Comparison of ENCODE assay signal across 8 cellular contexts in the genomic region with DNA sequence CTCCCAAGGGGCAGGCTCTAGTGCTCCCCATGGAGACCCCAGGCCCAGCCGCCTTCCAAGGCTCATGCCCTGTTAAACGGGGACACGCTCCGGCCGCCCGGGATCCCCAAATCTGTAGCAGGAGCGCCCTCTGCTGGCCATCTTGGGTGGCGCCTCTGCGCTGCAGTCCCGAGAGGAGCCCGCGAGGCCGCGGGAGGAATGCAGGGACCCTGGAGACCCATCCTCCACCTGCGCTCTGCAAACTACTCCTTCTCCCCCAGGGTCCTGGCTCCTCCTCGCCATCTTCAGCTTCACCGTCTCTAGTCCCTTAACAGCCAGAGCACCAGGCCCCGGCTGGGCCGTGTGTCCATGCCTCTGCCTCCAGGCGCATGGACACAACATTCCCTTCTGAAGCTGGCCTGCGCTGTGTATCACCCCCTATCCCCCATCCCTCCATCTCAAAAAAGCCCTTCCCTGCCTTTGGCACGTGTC. TPM values are rescaled to one million over a fixed set of nuclear protein-coding genes. Genes with fewer than 3 reads are reported as not detected.
DNase-seq lines count a peak whose midpoint lies in the region; ATAC-seq and TF ChIP-seq lines count a peak whose summit lies in the region.

No MANE protein-coding gene starts in this region.

- no peak for TF ChIP-seq EP300 in suprapubic skin (IDR thresholded peaks at IDR 0.05)

- H3K36me3 ChIP-seq in MG63: no peaks in the 10 kb centered on the region
- no peaks in the 10 kb centered on the region for H3K36me3 ChIP-seq in osteoblast (ENCODE audit: insufficient read depth, low read length)
- H3K36me3 ChIP-seq in suprapubic skin: no peaks in the 10 kb centered on the region

- H4K20me1 ChIP-seq in osteoblast (ENCODE audit: insufficient read depth, low read length): no peaks in the 10 kb centered on the region

- 3% methylated on average over 8 of the region's 22 CpGs for WGBS in suprapubic skin

- H3K27me3 Mint-ChIP-seq in activated naive CD4-positive, alpha-beta T cell treated with anti-CD3 and anti-CD28 coated beads, Interleukin-2, amount 50 U/mL, for 24 hours: peaks cover 1% of the 10 kb centered on the region

- no peak overlapping the region for H3K4me3 ChIP-seq in MG63
- peak overlapping the region; percentile 72 for H3K4me3 ChIP-seq in osteoblast (ENCODE audit: insufficient read depth, low read length)
- H3K4me3 ChIP-seq in suprapubic skin: peak overlapping the region; percentile 45

- TF ChIP-seq CTCF in GM12872 (IDR thresholded peaks at IDR 0.05; ENCODE audit: insufficient read depth, low read depth, low read length) (peak; percentile 92), osteoblast (IDR thresholded peaks at IDR 0.05; ENCODE audit: extremely low read depth, low read depth, low read length) (peak; percentile 83), suprapubic skin (IDR thresholded peaks at IDR 0.05) (peak; percentile 94 to 95)

- peak overlapping the region; percentile 76 for H3K4me3 Mint-ChIP-seq in activated naive CD4-positive, alpha-beta T cell treated with anti-CD3 and anti-CD28 coated beads, Interleukin-2, amount 50 U/mL, for 24 hours

- intact Hi-C loops in head of caudate nucleus (cut with DNase I): loop anchor here (5.0 kb wide), 1 partner anchor 101 kb away; no protein-coding TSS in a partner anchor

- H3K27ac Mint-ChIP-seq in activated naive CD4-positive, alpha-beta T cell treated with anti-CD3 and anti-CD28 coated beads, Interleukin-2, amount 50 U/mL, for 24 hours: no peak overlapping the region

- no peaks in the 10 kb centered on the region for H3K36me3 Mint-ChIP-seq in activated naive CD4-positive, alpha-beta T cell treated with anti-CD3 and anti-CD28 coated beads, Interleukin-2, amount 50 U/mL, for 24 hours

- no peaks in the 10 kb centered on the region for H3K9me3 Mint-ChIP-seq in activated naive CD4-positive, alpha-beta T cell treated with anti-CD3 and anti-CD28 coated beads, Interleukin-2, amount 50 U/mL, for 24 hours

- peaks cover 16% of the 10 kb centered on the region for H3K4me1 ChIP-seq in osteoblast (ENCODE audit: insufficient read depth, low read length)
- peaks cover 64% of the 10 kb centered on the region for H3K4me1 ChIP-seq in suprapubic skin

- H3K27ac ChIP-seq in osteoblast (ENCODE audit: low read depth, low read length): peak overlapping the region; percentile 52
- peak overlapping the region; percentile 99 for H3K27ac ChIP-seq in suprapubic skin

- peak overlapping the region; percentile 94 for H3K4me2 ChIP-seq in osteoblast (ENCODE audit: insufficient read depth, low read length)

- H3K9me3 ChIP-seq in MG63 (no peaks in the 10 kb centered on the region), osteoblast (ENCODE audit: low read depth, low read length) (no peaks in the 10 kb centered on the region), suprapubic skin (no peaks in the 10 kb centered on the region)

- H2AFZ ChIP-seq in osteoblast (ENCODE audit: low read length): peak overlapping the region; percentile 97

- no peak for TF ChIP-seq POLR2A in suprapubic skin (IDR thresholded peaks at IDR 0.05)

- ATAC-seq in GM18870 (IDR thresholded peaks at IDR 0.05; ENCODE audit: unreplicated experiment): no peak

- peaks cover 10% of the 10 kb centered on the region for H3K4me1 Mint-ChIP-seq in activated naive CD4-positive, alpha-beta T cell treated with anti-CD3 and anti-CD28 coated beads, Interleukin-2, amount 50 U/mL, for 24 hours

- H3K27me3 ChIP-seq in MG63: no peaks in the 10 kb centered on the region
- no peaks in the 10 kb centered on the region for H3K27me3 ChIP-seq in osteoblast (ENCODE audit: insufficient read depth, low read length)
- H3K27me3 ChIP-seq in suprapubic skin: no peaks in the 10 kb centered on the region

- DNase-seq in MG63: peak; percentile 79
- DNase-seq in SKM-1 (lab: John Stamatoyannopoulos, UW; ENCODE audit: unreplicated experiment): peak; percentile 48
- DNase-seq in head of caudate nucleus: peak; percentile 78 to 96 (median 90)
- DNase-seq in osteoblast (ENCODE audit: insufficient read length, low spot score, missing footprints): peak; percentile 97
- DNase-seq in suprapubic skin (ENCODE audit: low spot score in 2 of 2): peak; percentile 95

- H3K79me2 ChIP-seq in osteoblast (ENCODE audit: insufficient read depth, low read length): no peaks in the 10 kb centered on the region

RNA-seq across cellular contexts. Expression of gene KRT17, which starts 23.6 kb away (rescaled TPM):
- not detected in 2 replicates for total RNA-seq in MG63 (2014; rRNA removed; shearing (Covaris generic); ENCODE audit: low replicate concordance)
- total RNA-seq in osteoblast (4.3 and 4.7 TPM in 2 replicates), suprapubic skin (1,000 to 10,000 TPM in 2 of 4 donors, 100 to 1,000 TPM in 2; 434 to 2,751 (median 1,314) TPM)

RNA-seq across cellular contexts. Expression of gene KRT16, which starts 35.4 kb away (rescaled TPM):
- not detected in 2 replicates for total RNA-seq in MG63 (2014; rRNA removed; shearing (Covaris generic); ENCODE audit: low replicate concordance)
- total RNA-seq in osteoblast (4.3 and 5.6 TPM in 2 replicates), suprapubic skin (100 to 1,000 TPM in 3 of 4 donors, 10 to 100 TPM in 1; 65.7 to 772 (median 341) TPM)

RNA-seq across cellular contexts. Expression of gene EIF1, which starts 40.7 kb away (rescaled TPM):
- 42.2 and 90.7 TPM in 2 replicates for total RNA-seq in MG63 (2014; rRNA removed; shearing (Covaris generic); ENCODE audit: low replicate concordance)
- total RNA-seq in osteoblast: 94.5 and 101 TPM in 2 replicates
- 100 to 1,000 TPM; 238 to 471 (median 430) TPM for total RNA-seq in suprapubic skin

Comparison
In these comparisons a context has a peak if more than half of its experiments do, and no peak if none do; other contexts are left out.
1. RNA of gene KRT17, which starts 23.6 kb away (total RNA-seq): 434 to 2,751 TPM in suprapubic skin; 4.3 to 4.7 TPM in osteoblast and not detected in MG63; every median in the first group is over 10 times any median in the second.
2. RNA of gene KRT16, which starts 35.4 kb away (total RNA-seq): 65.7 to 772 TPM in suprapubic skin; 4.3 to 5.6 TPM in osteoblast and not detected in MG63; every median in the first group is over 10 times any median in the second.
3. Peak in every context shown above with its lines, with median percentiles within 50 percentile points of each other: CTCF ChIP-seq and DNase-seq.